10 cellular contexts compared by ENCODE assay signal in genomic region chr1:19390166-19390850, GRCh38.
DNase-seq lines count a peak whose midpoint lies in the region; ATAC-seq and TF ChIP-seq lines count a peak whose summit lies in the region.
"Had no signal": no experiment of that assay in that cellular context is flagged by ENCODE, and none has a peak within 500 bp of the region (broad histone marks: within the 10 kb centered on the region; RNA-seq: fewer than 3 reads in every experiment).

No MANE protein-coding gene starts in this region.

- no peak for DNase-seq in stimulated activated naive CD8-positive, alpha-beta T cell treated with anti-CD3 and anti-CD28 coated beads, Interleukin-15, Interleukin-2, amounts not matched to agents 100 U/mL and 50 U/mL, for 24 hours
- no peak for DNase-seq in brain microvascular endothelial cell
- DNase-seq in natural killer cell: no peak
- DNase-seq in GM13976 (ENCODE audit: low spot score): no peak
- DNase-seq: foreskin melanocyte, NCI-H1436 treated with DMSO at 0.1 percent for 48 hours had no signal

- no peak for ATAC-seq in stimulated activated naive CD8-positive, alpha-beta T cell treated with anti-CD3 and anti-CD28 coated beads, Interleukin-15, Interleukin-2, amounts not matched to agents 100 U/mL and 50 U/mL, for 24 hours
- peak in 2 of 3 donors; percentile 14 to 18 for ATAC-seq in natural killer cell
- no peak for ATAC-seq in GM19452 (IDR thresholded peaks at IDR 0.05; ENCODE audit: unreplicated experiment)
- no peak for ATAC-seq in GM21447 (IDR thresholded peaks at IDR 0.05; ENCODE audit: unreplicated experiment)
- ATAC-seq in HG03457 (IDR thresholded peaks at IDR 0.05; ENCODE audit: unreplicated experiment): no peak

- H3K27ac Mint-ChIP-seq in stimulated activated naive CD8-positive, alpha-beta T cell treated with anti-CD3 and anti-CD28 coated beads, Interleukin-15, Interleukin-2, amounts not matched to agents 100 ng/mL and 50 ng/mL, for 24 hours: peak overlapping the region; percentile 92
- peak overlapping the region; percentile 94 to 96 for H3K27ac Mint-ChIP-seq in natural killer cell

- TF ChIP-seq CTCF in brain microvascular endothelial cell (IDR thresholded peaks at IDR 0.05; ENCODE audit: low read depth, low read length, missing control alignments): no peak
- TF ChIP-seq CTCF in natural killer cell (IDR thresholded peaks at IDR 0.05): no peak
- TF ChIP-seq CTCF in GM13976 (IDR thresholded peaks at IDR 0.05; ENCODE audit: borderline replicate concordance, control extremely low read depth, extremely low read depth, insufficient read depth, missing control alignments): no peak

- in situ Hi-C loops in brain microvascular endothelial cell (cut with HindIII; ENCODE audit: low pct_ligation_motif_present, low sequenced_read_pairs): loop anchor here (25.0 kb wide), 1 partner anchor 247 kb away; the partner anchor contains the start of gene NBL1
- in situ Hi-C loops in GM13976 (cut with MboI; ENCODE audit: low sequenced_read_pairs, unreplicated experiment): loop anchor here (25.0 kb wide), 1 partner anchor 197 kb away; a partner anchor contains a TSS

- no peak overlapping the region for H3K4me3 ChIP-seq in brain microvascular endothelial cell (ENCODE audit: low read depth, low read length)

- H3K27me3 Mint-ChIP-seq in stimulated activated naive CD8-positive, alpha-beta T cell treated with anti-CD3 and anti-CD28 coated beads, Interleukin-15, Interleukin-2, amounts not matched to agents 100 ng/mL and 50 ng/mL, for 24 hours: no peaks in the 10 kb centered on the region
- no peaks in the 10 kb centered on the region for H3K27me3 Mint-ChIP-seq in natural killer cell (ENCODE audit: low read depth in 2 of 2)

- H3K36me3 Mint-ChIP-seq in stimulated activated naive CD8-positive, alpha-beta T cell treated with anti-CD3 and anti-CD28 coated beads, Interleukin-15, Interleukin-2, amounts not matched to agents 100 ng/mL and 50 ng/mL, for 24 hours (ENCODE audit: low read depth): peaks cover 17% of the 10 kb centered on the region
- no peaks in the 10 kb centered on the region for H3K36me3 Mint-ChIP-seq in natural killer cell

- intact Hi-C loops in natural killer cell (cut with micrococcal nuclease): loop anchor here (5.0 kb wide), 3 partner anchors 72 to 207 kb away; a partner anchor contains a TSS

- H3K27ac ChIP-seq in brain microvascular endothelial cell: peak overlapping the region; percentile 46

- peaks cover 9% of the 10 kb centered on the region for H3K36me3 ChIP-seq in brain microvascular endothelial cell (replicated peaks)

- no peaks in the 10 kb centered on the region for H3K9me3 Mint-ChIP-seq in stimulated activated naive CD8-positive, alpha-beta T cell treated with anti-CD3 and anti-CD28 coated beads, Interleukin-15, Interleukin-2, amounts not matched to agents 100 ng/mL and 50 ng/mL, for 24 hours
- no peaks in the 10 kb centered on the region for H3K9me3 Mint-ChIP-seq in natural killer cell

- no peak overlapping the region for H3K4me3 Mint-ChIP-seq in stimulated activated naive CD8-positive, alpha-beta T cell treated with anti-CD3 and anti-CD28 coated beads, Interleukin-15, Interleukin-2, amounts not matched to agents 100 ng/mL and 50 ng/mL, for 24 hours
- H3K4me3 Mint-ChIP-seq in natural killer cell: peak overlapping the region; percentile 90

- peaks cover 77% of the 10 kb centered on the region for H3K4me1 Mint-ChIP-seq in stimulated activated naive CD8-positive, alpha-beta T cell treated with anti-CD3 and anti-CD28 coated beads, Interleukin-15, Interleukin-2, amounts not matched to agents 100 ng/mL and 50 ng/mL, for 24 hours (ENCODE audit: low read depth)
- peaks cover 71 to 82% of the 10 kb centered on the region in 2 donors for H3K4me1 Mint-ChIP-seq in natural killer cell

- no peaks in the 10 kb centered on the region for H3K27me3 ChIP-seq in brain microvascular endothelial cell (replicated peaks)

Comparison
In these comparisons a context has a peak if more than half of its experiments do, and no peak if none do; other contexts are left out.
1. ATAC-seq: peak in natural killer cell (2 of 3); none in stimulated activated naive CD8-positive, alpha-beta T cell treated with anti-CD3 and anti-CD28 coated beads, Interleukin-15, Interleukin-2, amounts not matched to agents 100 U/mL and 50 U/mL, for 24 hours (single experiment), GM19452 (single experiment), GM21447 (single experiment) and HG03457 (single experiment).